8 cellular contexts compared by ENCODE assay signal in the genomic region with DNA sequence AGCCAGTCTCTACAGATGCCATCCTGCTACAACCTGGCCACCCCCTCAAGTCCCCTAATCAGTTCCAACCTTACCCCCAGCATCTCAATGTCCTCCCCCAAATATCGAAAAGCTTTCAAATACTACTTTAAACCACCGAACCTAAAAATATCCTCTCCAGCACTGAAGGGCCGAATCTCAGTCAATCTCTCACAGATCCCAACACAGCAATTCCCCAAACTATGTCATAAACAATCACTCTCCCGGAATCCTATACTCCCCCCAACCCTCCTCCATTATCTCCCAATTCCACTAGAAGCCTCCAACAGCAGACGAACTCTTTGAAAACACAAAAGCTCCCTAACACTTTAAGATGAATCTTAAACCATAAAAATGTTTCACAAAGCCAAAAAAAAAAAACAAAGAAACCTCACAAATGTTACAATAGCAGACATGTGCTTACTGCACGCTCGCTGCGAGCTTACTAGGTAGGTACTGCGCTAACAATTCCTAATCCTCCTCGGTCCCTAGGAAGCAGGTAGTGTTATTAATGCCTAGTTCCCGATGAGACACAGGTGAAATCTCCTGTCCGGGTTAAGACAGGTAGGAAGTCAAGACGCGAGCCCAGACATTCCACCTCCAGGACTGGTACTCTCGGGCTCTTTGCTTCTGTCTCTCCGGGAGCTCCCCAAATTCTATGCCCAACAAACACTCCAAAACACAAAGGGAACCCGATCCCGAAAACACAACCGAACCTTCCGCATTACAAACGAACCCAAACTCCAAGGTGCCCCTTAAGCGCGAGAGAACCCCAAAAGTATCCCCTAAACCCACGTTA. TPM values are rescaled to one million over a fixed set of nuclear protein-coding genes. Genes with fewer than 3 reads are reported as not detected.
DNase-seq lines count a peak whose midpoint lies in the region; ATAC-seq and TF ChIP-seq lines count a peak whose summit lies in the region.

No MANE protein-coding gene starts in this region.

- H3K4me1 Mint-ChIP-seq in CD14-positive monocyte (peaks cover 33% of the 10 kb centered on the region), IgD-negative memory B cell (peaks cover 21 to 35% (median 28%) of the 10 kb centered on the region in 3 donors)
- peaks cover 22 to 59% (median 47%) of the 10 kb centered on the region in 4 donors for H3K4me1 Mint-ChIP-seq in naive thymus-derived CD8-positive, alpha-beta T cell

- peak overlapping the region; percentile 93 to 98 for H3K4me3 Mint-ChIP-seq in CD14-positive monocyte
- H3K4me3 Mint-ChIP-seq in IgD-negative memory B cell, result peak overlapping the region; percentile 88 to 99 (median 96)
- H3K4me3 Mint-ChIP-seq in naive thymus-derived CD8-positive, alpha-beta T cell, result peak overlapping the region; percentile 87 to 99 (median 97)

- ATAC-seq in naive thymus-derived CD8-positive, alpha-beta T cell, result peak in 1 of 2 donors; percentile 1
- ATAC-seq in HG02678 (IDR thresholded peaks at IDR 0.05; ENCODE audit: unreplicated experiment) (no peak), GM21576 (IDR thresholded peaks at IDR 0.05; ENCODE audit: unreplicated experiment) (no peak)

- peak overlapping the region; percentile 92 to 96 for H3K27ac ChIP-seq in esophagus (ENCODE audit: low read depth in 2 of 2, low read length in 1 of 2)

- H3K9me3 Mint-ChIP-seq in CD14-positive monocyte, result no peaks in the 10 kb centered on the region
- H3K9me3 Mint-ChIP-seq in IgD-negative memory B cell, result peaks cover 0 to 3% (median 0%) of the 10 kb centered on the region in 3 donors
- H3K9me3 Mint-ChIP-seq in naive thymus-derived CD8-positive, alpha-beta T cell, result no peaks in the 10 kb centered on the region

- H3K27me3 Mint-ChIP-seq in CD14-positive monocyte (ENCODE audit: low read depth in 3 of 3) (peaks cover 0 to 3% (median 3%) of the 10 kb centered on the region in 3 donors), IgD-negative memory B cell (no peaks in the 10 kb centered on the region)
- no peaks in the 10 kb centered on the region for H3K27me3 Mint-ChIP-seq in naive thymus-derived CD8-positive, alpha-beta T cell

- H3K36me3 ChIP-seq in esophagus (ENCODE audit: control insufficient read depth in 2 of 2, insufficient read depth in 2 of 2, low read length in 1 of 2), result peaks cover 5 to 27% of the 10 kb centered on the region in 2 donors

- TF ChIP-seq CTCF in CD14-positive monocyte (IDR thresholded peaks at IDR 0.05), result no peak

- H3K36me3 Mint-ChIP-seq in CD14-positive monocyte (peaks cover 14 to 39% of the 10 kb centered on the region in 2 donors), IgD-negative memory B cell (peaks cover 9% of the 10 kb centered on the region)
- peaks cover 4 to 19% (median 8%) of the 10 kb centered on the region in 3 donors for H3K36me3 Mint-ChIP-seq in naive thymus-derived CD8-positive, alpha-beta T cell

- POLR2A ChIA-PET in naive thymus-derived CD8-positive, alpha-beta T cell (lab: Charles Lee), result interaction anchor here (0.6 to 4.7 kb wide), 16 partner anchors 10 to 1540 kb away, joined by 3 to 51 read pairs (median 4); partner anchors contain the start of genes CCDC9, DMWD, FBXO46 and GIPR

- H3K27me3 ChIP-seq in esophagus (ENCODE audit: control insufficient read depth in 1 of 2, insufficient read depth in 2 of 2, low read length in 2 of 2), result no peaks in the 10 kb centered on the region

- peak overlapping the region; percentile 54 to 67 for H3K4me3 ChIP-seq in esophagus (ENCODE audit: low read depth in 1 of 2, low read length in 2 of 2)

- no peaks in the 10 kb centered on the region for H3K9me3 ChIP-seq in esophagus (ENCODE audit: control insufficient read depth in 2 of 2, insufficient read depth in 1 of 2, low read depth in 1 of 2, low read length in 1 of 2)

- DNase-seq in CD14-positive monocyte (ENCODE audit: low spot score) (no peak), amniotic stem cell (lab: John Stamatoyannopoulos, UW) (no peak)
- DNase-seq in activated CD4-positive, alpha-beta T cell treated with anti-CD3 and anti-CD28 coated beads, Interleukin-2, amount 50 U/mL, for 24 hours (ENCODE audit: low read depth in 1 of 2, low spot score in 1 of 2), result peak; percentile 8 to 16
- DNase-seq in naive thymus-derived CD8-positive, alpha-beta T cell, result no peak

- intact Hi-C loops in CD14-positive monocyte (cut with micrococcal nuclease), result loop anchor here (1.0 to 2.0 kb wide), 2 partner anchors 14 to 23 kb away; partner anchors contain the start of gene FBXO46 (in 2 of the 2)

- 2% methylated on average over 24 of the region's 24 CpGs for WGBS in esophagus, 2 donors

- peaks cover 0 to 9% of the 10 kb centered on the region in 2 donors for H3K4me1 ChIP-seq in esophagus (ENCODE audit: control insufficient read depth in 2 of 2, insufficient read depth in 2 of 2, low read length in 1 of 2)

- peak overlapping the region; percentile 90 to 96 (median 93) for H3K27ac Mint-ChIP-seq in CD14-positive monocyte
- H3K27ac Mint-ChIP-seq in IgD-negative memory B cell, result peak overlapping the region; percentile 84 to 98 (median 97)
- peak overlapping the region; percentile 94 to 99 (median 96) for H3K27ac Mint-ChIP-seq in naive thymus-derived CD8-positive, alpha-beta T cell

RNA-seq across cellular contexts. Expression of gene FBXO46, which starts 14.2 kb away (rescaled TPM):
- 1 to 10 TPM; 3.8 to 5.5 TPM for polyA plus RNA-seq in CD14-positive monocyte
- 23.7 TPM for polyA plus RNA-seq in IgD-negative memory B cell
- 10 to 100 TPM; 13.9 TPM for polyA plus RNA-seq in esophagus
- total RNA-seq in naive thymus-derived CD8-positive, alpha-beta T cell, result 10 to 100 TPM; 35.3 to 42.3 TPM
- 10 to 100 TPM; 12.4 to 15.2 (median 12.5) TPM for polyA plus RNA-seq in naive thymus-derived CD8-positive, alpha-beta T cell

RNA-seq across cellular contexts. Expression of gene MEIOSIN, which starts 16.7 kb away (rescaled TPM):
- not detected for polyA plus RNA-seq in CD14-positive monocyte
- not detected for polyA plus RNA-seq in IgD-negative memory B cell
- polyA plus RNA-seq in esophagus, result not detected
- total RNA-seq in naive thymus-derived CD8-positive, alpha-beta T cell, result not detected
- polyA plus RNA-seq in naive thymus-derived CD8-positive, alpha-beta T cell, result not detected

RNA-seq across cellular contexts. Expression of gene QPCTL, which starts 24.1 kb away (rescaled TPM):
- polyA plus RNA-seq in CD14-positive monocyte, result under 1 TPM; 0.46 to 0.90 TPM
- 2.7 TPM for polyA plus RNA-seq in IgD-negative memory B cell
- 1 to 10 TPM; 3.9 to 6.8 TPM for polyA plus RNA-seq in esophagus
- 10 to 100 TPM in 1 of 2 experiments, 1 to 10 TPM in 1; 7.3 to 11.4 TPM for total RNA-seq in naive thymus-derived CD8-positive, alpha-beta T cell
- 1 to 10 TPM in 2 of 3 donors, under 1 TPM in 1; 0.65 to 2.3 (median 1.6) TPM for polyA plus RNA-seq in naive thymus-derived CD8-positive, alpha-beta T cell

RNA-seq across cellular contexts. Expression of gene SNRPD2, which starts 24.8 kb away (rescaled TPM):
- polyA plus RNA-seq in CD14-positive monocyte, result 100 to 1,000 TPM; 491 to 516 TPM
- polyA plus RNA-seq in IgD-negative memory B cell, result 841 TPM
- polyA plus RNA-seq in esophagus, result 100 to 1,000 TPM; 291 to 376 TPM
- total RNA-seq in naive thymus-derived CD8-positive, alpha-beta T cell, result 100 to 1,000 TPM; 395 to 410 TPM
- 1,000 to 10,000 TPM; 1,119 to 1,289 (median 1,220) TPM for polyA plus RNA-seq in naive thymus-derived CD8-positive, alpha-beta T cell

RNA-seq across cellular contexts. Expression of gene GIPR, which starts 48.5 kb away (rescaled TPM):
- polyA plus RNA-seq in CD14-positive monocyte (not detected), IgD-negative memory B cell (not detected), esophagus (1 to 10 TPM in 1 of 2 donors, under 1 TPM in 1; 0.62 to 2.1 TPM)
- 10 to 100 TPM in 1 of 2 experiments, 1 to 10 TPM in 1; 9.7 to 10.4 TPM for total RNA-seq in naive thymus-derived CD8-positive, alpha-beta T cell
- polyA plus RNA-seq in naive thymus-derived CD8-positive, alpha-beta T cell, result under 1 TPM in 2 of 3 donors, not detected in 1; 0.38 to 0.61 TPM

Comparison
In these comparisons a context has a peak if more than half of its experiments do, and no peak if none do; other contexts are left out.
1. DNase-seq: peak in activated CD4-positive, alpha-beta T cell treated with anti-CD3 and anti-CD28 coated beads, Interleukin-2, amount 50 U/mL, for 24 hours (2 of 2); none in CD14-positive monocyte (single experiment), naive thymus-derived CD8-positive, alpha-beta T cell (0 of 10) and amniotic stem cell (single experiment).
2. Peak in every context shown above with its lines, with median percentiles within 50 percentile points of each other: H3K27ac Mint-ChIP-seq and H3K4me3 Mint-ChIP-seq.